In the genomic region with DNA sequence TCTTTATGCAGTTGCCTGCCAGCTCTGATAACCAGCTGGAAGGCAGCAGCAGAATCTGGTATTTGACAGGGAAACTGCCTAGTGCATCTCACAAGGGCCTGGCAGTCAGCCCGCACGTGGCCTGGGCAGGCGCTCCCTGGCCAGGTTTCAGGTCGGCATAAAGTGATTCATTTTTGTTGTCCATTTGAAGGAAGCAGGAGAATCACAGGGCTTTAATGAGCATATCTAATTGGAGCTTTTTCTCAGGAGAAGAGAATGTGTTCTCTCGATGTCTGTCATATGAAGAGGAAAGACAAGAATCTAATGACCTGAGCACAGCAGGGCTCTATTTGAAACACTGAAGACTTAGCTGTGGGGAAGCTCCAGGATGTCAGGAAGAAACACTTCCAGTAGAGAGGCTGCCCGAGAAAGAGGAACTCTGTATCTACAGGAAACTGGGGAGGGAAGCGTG, we compare ENCODE assay signal across 11 cellular contexts.
A peak's percentile ranks its signal among the peaks of the same experiment; 100 is the strongest.
DNase-seq lines count a peak whose midpoint lies in the region; ATAC-seq and TF ChIP-seq lines count a peak whose summit lies in the region.
"Had no signal": no experiment of that assay in that cellular context is flagged by ENCODE, and none has a peak within 500 bp of the region (broad histone marks: within the 10 kb centered on the region; RNA-seq: fewer than 3 reads in every experiment).

No MANE protein-coding gene starts in this region.

- H3K4me1 ChIP-seq in HUES6 (ENCODE audit: control insufficient read depth, insufficient read depth, low read length) (peaks cover 20% of the 10 kb centered on the region), SK-N-SH (ENCODE audit: control insufficient read depth in 1 of 2, insufficient read depth in 2 of 2, low read depth in 1 of 2, low read length in 1 of 2) (no peaks in the 10 kb centered on the region; a peak in 1 of 4 replicates), heart right ventricle (peaks cover 0 to 14% (median 7%) of the 10 kb centered on the region in 9 donors), hepatocyte (ENCODE audit: insufficient read depth) (no peaks in the 10 kb centered on the region), transverse colon (no peaks in the 10 kb centered on the region)

- no peaks in the 10 kb centered on the region for H3F3A ChIP-seq in SK-N-SH (replicated peaks; ENCODE audit: insufficient read depth)

- H3K27me3 ChIP-seq in HUES6 (ENCODE audit: control insufficient read depth, insufficient read depth, low read length) (no peaks in the 10 kb centered on the region), SK-N-SH (ENCODE audit: insufficient read depth) (no peaks in the 10 kb centered on the region), heart right ventricle (no peaks in the 10 kb centered on the region), hepatocyte (no peaks in the 10 kb centered on the region), transverse colon (no peaks in the 10 kb centered on the region)

- CTCF ChIA-PET in SK-N-SH (lab: Yijun Ruan, JAX), result interaction anchor here (0.9 to 1.4 kb wide), 2 partner anchors 200 to 203 kb away, joined by 3 read pairs; no protein-coding TSS in a partner anchor

- H3K36me3 ChIP-seq in HUES6 (ENCODE audit: control insufficient read depth, insufficient read depth, low read length) (peaks cover 10% of the 10 kb centered on the region; the same call in 1 of the 2 replicates), SK-N-SH (replicated peaks in 1 of 2; ENCODE audit: control insufficient read depth in 1 of 2, insufficient read depth in 2 of 2, low read length in 1 of 2) (no peaks in the 10 kb centered on the region), heart right ventricle (no peaks in the 10 kb centered on the region), hepatocyte (replicated peaks; ENCODE audit: insufficient read depth, low read depth) (no peaks in the 10 kb centered on the region), transverse colon (no peaks in the 10 kb centered on the region)

- TF ChIP-seq POLR2A in transverse colon (IDR thresholded peaks at IDR 0.05), result no peak
- no peak for TF ChIP-seq POLR2A in GM18505 (IDR thresholded peaks at IDR 0.05; ENCODE audit: borderline replicate concordance, extremely low read depth, insufficient read depth, insufficient read length)

- peaks cover 13% of the 10 kb centered on the region for H3K9me3 ChIP-seq in HUES6 (ENCODE audit: control insufficient read depth, insufficient read depth, low read depth, low read length)
- H3K9me3 ChIP-seq in SK-N-SH, result peaks cover 4% of the 10 kb centered on the region; the same call in 1 of the 2 replicates
- peaks cover 0 to 18% (median 9%) of the 10 kb centered on the region in 11 donors for H3K9me3 ChIP-seq in heart right ventricle
- peaks cover 3% of the 10 kb centered on the region for H3K9me3 ChIP-seq in hepatocyte (ENCODE audit: low read depth)
- H3K9me3 ChIP-seq in transverse colon, result no peaks in the 10 kb centered on the region

- ATAC-seq in heart right ventricle, result peak in 6 of 8 donors; percentile 55 to 85 (median 72)
- no peak for ATAC-seq in GM18505 (IDR thresholded peaks at IDR 0.05; ENCODE audit: unreplicated experiment)

- TF ChIP-seq EP300 in SK-N-SH (IDR thresholded peaks at IDR 0.05; ENCODE audit: borderline replicate concordance in 1 of 2, low read depth in 1 of 2, low read length in 1 of 2) (no peak), transverse colon (IDR thresholded peaks at IDR 0.05; ENCODE audit: low read depth) (no peak)

- H2AFZ ChIP-seq in SK-N-SH (ENCODE audit: low read depth), result no peak overlapping the region
- no peak overlapping the region for H2AFZ ChIP-seq in hepatocyte

- no peaks in the 10 kb centered on the region for H3K9me2 ChIP-seq in SK-N-SH
- no peaks in the 10 kb centered on the region for H3K9me2 ChIP-seq in hepatocyte (replicated peaks; ENCODE audit: insufficient read depth)

- in situ Hi-C loops in transverse colon (cut with MboI; ENCODE audit: low pct_ligation_motif_present in 1 of 4, low pct_unique_long_range_greater_than_20kb in 1 of 4, low sequenced_read_pairs in 3 of 4), result no loop called here

- no peak for TF ChIP-seq RAD21 in SK-N-SH (IDR thresholded peaks at IDR 0.05; ENCODE audit: low read length)

- H3K27ac ChIP-seq in HUES6 (ENCODE audit: low read depth, low read length) (no peak overlapping the region; the same call in 1 of the 2 replicates), SK-N-SH (ENCODE audit: low read depth in 2 of 2, low read length in 1 of 2) (no peak overlapping the region), heart right ventricle (no peak overlapping the region), hepatocyte (no peak overlapping the region), transverse colon (no peak overlapping the region)

- H3K4me2 ChIP-seq in SK-N-SH, result no peak overlapping the region
- H3K4me2 ChIP-seq in hepatocyte, result no peak overlapping the region

- no peaks in the 10 kb centered on the region for H3K79me2 ChIP-seq in SK-N-SH (ENCODE audit: insufficient read depth)
- no peaks in the 10 kb centered on the region for H3K79me2 ChIP-seq in hepatocyte

- H4K20me1 ChIP-seq in SK-N-SH (ENCODE audit: insufficient read depth), result no peaks in the 10 kb centered on the region
- H4K20me1 ChIP-seq in hepatocyte (ENCODE audit: insufficient read depth, poor library complexity, severe bottlenecking), result no peaks in the 10 kb centered on the region

- intact Hi-C loops in heart right ventricle (cut with DNase I) (no loop called here), transverse colon (cut with DNase I; ENCODE audit: low total_unique reads) (no loop called here)

- POLR2A ChIA-PET in SK-N-SH (lab: Yijun Ruan, JAX), result no interaction called here

- TF ChIP-seq CTCF in SK-N-SH (IDR thresholded peaks at IDR 0.05) (no peak), heart right ventricle (IDR thresholded peaks at IDR 0.05) (no peak), hepatocyte (IDR thresholded peaks at IDR 0.05; ENCODE audit: poor library complexity) (no peak), transverse colon (IDR thresholded peaks at IDR 0.05) (no peak)

- 32% methylated on average over 7 of the region's 7 CpGs for WGBS in SK-N-SH (ENCODE audit: low lambda C conversion rate)
- WGBS in heart right ventricle, 2 donors, result 23 to 24% methylated on average over 7 of the region's 7 CpGs
- 54% methylated on average over 7 of the region's 7 CpGs for WGBS in hepatocyte (ENCODE audit: low lambda C conversion rate, missing lambda C conversion rate)
- WGBS in transverse colon (ENCODE audit: low coverage in 1 of 2), 2 donors, result 25 to 44% methylated on average over 2 to 7 of the region's 7 CpGs

- H3K4me3 ChIP-seq in HUES6 (ENCODE audit: low read depth, low read length) (peak overlapping the region; percentile 4; the same call in 1 of the 2 replicates), SK-N-SH (ENCODE audit: low read depth in 2 of 2, low read length in 1 of 2) (no peak overlapping the region), heart right ventricle (no peak overlapping the region), hepatocyte (no peak overlapping the region), transverse colon (no peak overlapping the region)

- DNase-seq in A172 (ENCODE audit: low spot score) (peak; percentile 61), SK-N-SH (no peak), heart right ventricle (peak; percentile 44 to 57), hepatocyte (ENCODE audit: low spot score) (no peak), NCI-H187 (lab: John Stamatoyannopoulos, UW) (no peak), transverse colon (no peak)
- DNase-seq: activated naive CD4-positive, alpha-beta T cell treated with anti-CD3 and anti-CD28 coated beads, Interleukin-2, amount 10 ng/mL, durations not matched to agents 7 days and 5 days; effector memory CD4-positive, alpha-beta T cell; KG1 had no signal

- no peak overlapping the region for H3K9ac ChIP-seq in HUES6 (ENCODE audit: low read length)
- no peak overlapping the region for H3K9ac ChIP-seq in SK-N-SH

TF ChIP-seq in SK-N-SH, 30 proteins besides CTCF, POLR2A, EP300 and RAD21:
- TF ChIP-seq GATA2 (CRISPR knock-in tag; IDR thresholded peaks at IDR 0.05) (no peak), FOSL2 (IDR thresholded peaks at IDR 0.05; ENCODE audit: borderline replicate concordance, low read depth) (0 out of 2 replicates have a peak, but pooled peaks have one; percentile 8), NFIC (IDR thresholded peaks at IDR 0.05; ENCODE audit: borderline replicate concordance) (no peak), SMC3 (IDR thresholded peaks at IDR 0.05; ENCODE audit: low read depth, low read length) (no peak), RXRA (IDR thresholded peaks at IDR 0.05; ENCODE audit: borderline replicate concordance, low read depth) (no peak), TEAD4 (IDR thresholded peaks at IDR 0.05; ENCODE audit: borderline replicate concordance, insufficient read depth) (no peak), SIN3A (IDR thresholded peaks at IDR 0.05; ENCODE audit: borderline replicate concordance, low read depth, low read length) (no peak), TCF12 (IDR thresholded peaks at IDR 0.05) (peak; percentile 26; the same call in 1 of the 2 replicates), FOXM1 (IDR thresholded peaks at IDR 0.05; ENCODE audit: low read depth) (no peak), POLR2AphosphoS5 (IDR thresholded peaks at IDR 0.05; ENCODE audit: low read depth, low read length) (no peak)
- TF ChIP-seq, protein P1, sequence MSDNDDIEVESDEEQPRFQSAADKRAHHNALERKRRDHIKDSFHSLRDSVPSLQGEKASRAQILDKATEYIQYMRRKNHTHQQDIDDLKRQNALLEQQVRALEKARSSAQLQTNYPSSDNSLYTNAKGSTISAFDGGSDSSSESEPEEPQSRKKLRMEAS (IDR thresholded peaks at IDR 0.05; ENCODE audit: low read depth), result peak; percentile 50; the same call in 1 of the 2 replicates

Comparison
In these comparisons a context has a peak if more than half of its experiments do, and no peak if none do; other contexts are left out.
1. DNase-seq: peak in A172 (single experiment) and heart right ventricle (2 of 2); none in SK-N-SH (single experiment), hepatocyte (single experiment), NCI-H187 (0 of 2) and transverse colon (single experiment).